11 cellular contexts compared by ENCODE assay signal in the genomic region with DNA sequence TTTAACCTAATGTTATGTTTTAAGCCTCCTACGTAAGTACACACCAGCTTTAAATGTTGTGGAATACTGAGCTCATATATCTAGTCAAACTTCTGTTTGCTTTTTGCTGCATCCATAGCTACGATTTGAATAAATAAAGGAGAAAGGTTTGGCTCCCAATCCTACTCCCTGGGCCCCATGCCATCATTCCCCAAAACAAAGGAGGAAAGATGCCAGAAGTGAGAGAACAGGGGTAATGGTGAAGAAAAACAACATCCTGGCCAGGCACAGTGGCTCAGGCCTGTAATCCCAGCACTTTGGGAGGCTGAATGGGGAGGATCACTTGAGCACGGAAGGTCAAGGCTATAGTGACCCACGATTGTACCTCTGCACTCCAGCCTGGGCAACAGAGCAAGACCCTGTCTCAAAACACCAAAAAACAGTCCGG. TPM values are rescaled to one million over a fixed set of nuclear protein-coding genes. Genes with fewer than 3 reads are reported as not detected.
DNase-seq lines count a peak whose midpoint lies in the region; TF ChIP-seq lines count a peak whose summit lies in the region.
"Had no signal": no experiment of that assay in that cellular context is flagged by ENCODE, and none has a peak within 500 bp of the region (broad histone marks: within the 10 kb centered on the region; RNA-seq: fewer than 3 reads in every experiment).

No MANE protein-coding gene starts in this region.

- peak overlapping the region; percentile 80 for H3K27ac ChIP-seq in hepatocyte

- peaks cover 33% of the 10 kb centered on the region for H3K4me1 ChIP-seq in hepatocyte (ENCODE audit: insufficient read depth)

- peak; percentile 75 for DNase-seq in M059J (ENCODE audit: low read depth)
- peak; percentile 46 for DNase-seq in brain pericyte (ENCODE audit: low read depth, low spot score)
- no peak for DNase-seq in hepatocyte (ENCODE audit: low spot score)
- DNase-seq in stromal cell of bone marrow (ENCODE audit: low read depth): peak; percentile 76
- DNase-seq in NCI-H510A treated with DMSO at 0.1 percent for 48 hours (lab: John Stamatoyannopoulos, UW): no peak
- DNase-seq in endothelial cell (ENCODE audit: low spot score): no peak
- DNase-seq in NCI-H748 (lab: John Stamatoyannopoulos, UW; ENCODE audit: unreplicated experiment): no peak
- DNase-seq in SW480 (ENCODE audit: low spot score): no peak
- DNase-seq: immature natural killer cell had no signal

- no peaks in the 10 kb centered on the region for H3K27me3 ChIP-seq in hepatocyte

- peaks cover 16% of the 10 kb centered on the region for H3K27me3 Mint-ChIP-seq in endothelial cell (ENCODE audit: unreplicated experiment)

- H3K27ac Mint-ChIP-seq in endothelial cell (ENCODE audit: unreplicated experiment): no peak overlapping the region

- H3K4me2 ChIP-seq in hepatocyte: no peak overlapping the region

- H3K4me3 ChIP-seq in hepatocyte: no peak overlapping the region

- H3K9me3 ChIP-seq in hepatocyte (ENCODE audit: low read depth): no peaks in the 10 kb centered on the region

- peaks cover 13% of the 10 kb centered on the region for H3K4me1 Mint-ChIP-seq in endothelial cell (ENCODE audit: unreplicated experiment)
- H3K4me1 Mint-ChIP-seq: central memory CD8-positive, alpha-beta T cell had no signal

- TF ChIP-seq CTCF in hepatocyte (IDR thresholded peaks at IDR 0.05; ENCODE audit: poor library complexity): no peak
- no peak for TF ChIP-seq CTCF in endothelial cell (IDR thresholded peaks at IDR 0.05; ENCODE audit: unreplicated experiment)

- H3K9me2 ChIP-seq in hepatocyte (replicated peaks; ENCODE audit: insufficient read depth): no peaks in the 10 kb centered on the region

- H3K9me3 Mint-ChIP-seq in endothelial cell (ENCODE audit: unreplicated experiment): peaks cover 5% of the 10 kb centered on the region
- H3K9me3 Mint-ChIP-seq: central memory CD8-positive, alpha-beta T cell; immature natural killer cell had no signal

- H4K20me1 ChIP-seq in hepatocyte (ENCODE audit: insufficient read depth, poor library complexity, severe bottlenecking): no peaks in the 10 kb centered on the region

- H3K79me2 ChIP-seq in hepatocyte: no peaks in the 10 kb centered on the region

- H2AFZ ChIP-seq in hepatocyte: no peak overlapping the region

- no peak overlapping the region for H3K4me3 Mint-ChIP-seq in endothelial cell (ENCODE audit: unreplicated experiment)
- H3K4me3 Mint-ChIP-seq: central memory CD8-positive, alpha-beta T cell had no signal

- H3K36me3 Mint-ChIP-seq in endothelial cell (ENCODE audit: low read depth, unreplicated experiment): no peaks in the 10 kb centered on the region

- no peaks in the 10 kb centered on the region for H3K36me3 ChIP-seq in hepatocyte (replicated peaks; ENCODE audit: insufficient read depth, low read depth)

- WGBS in hepatocyte (ENCODE audit: low lambda C conversion rate, missing lambda C conversion rate): 83% methylated on average over 5 of the region's 5 CpGs

RNA-seq across cellular contexts. Expression of gene SCGB1A1, which starts 26.5 kb away (rescaled TPM):
- not detected in 2 replicates for total RNA-seq in M059J (2014; rRNA removed; shearing (Covaris generic))
- total RNA-seq in hepatocyte (not detected in 2 replicates), endothelial cell (ENCODE audit: unreplicated experiment) (0.72 TPM)
- not detected in 2 replicates for polyA plus RNA-seq in hepatocyte
- total RNA-seq: activated CD8-positive, alpha-beta memory T cell treated with anti-CD3 and anti-CD28 coated beads for 36 hours had no signal
- polyA plus RNA-seq: immature natural killer cell had no signal

Comparison
In these comparisons a context has a peak if more than half of its experiments do, and no peak if none do; other contexts are left out.
1. DNase-seq: peak in M059J (single experiment), brain pericyte (single experiment) and stromal cell of bone marrow (single experiment); none in hepatocyte (single experiment), NCI-H510A treated with DMSO at 0.1 percent for 48 hours (single experiment), endothelial cell (single experiment), NCI-H748 (single experiment) and SW480 (single experiment).